7 cellular contexts compared by ENCODE assay signal in the genomic region with DNA sequence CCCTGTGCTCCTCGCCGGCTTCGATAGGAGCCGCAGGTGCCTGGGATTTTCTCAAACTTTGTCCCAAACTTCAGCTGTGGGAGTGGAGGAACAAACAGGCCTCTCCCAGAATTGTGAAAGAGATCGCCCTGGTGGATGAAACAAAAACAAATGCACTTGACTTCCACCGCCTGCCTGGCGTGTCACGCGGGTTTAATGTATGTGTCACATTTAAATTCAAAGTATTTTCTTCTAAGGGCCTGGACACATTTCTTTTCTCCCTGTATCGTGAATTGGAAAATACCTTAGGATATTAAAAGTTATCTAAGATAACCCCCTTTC. TPM values are rescaled to one million over a fixed set of nuclear protein-coding genes. Genes with fewer than 3 reads are reported as not detected.
DNase-seq lines count a peak whose midpoint lies in the region; ATAC-seq and TF ChIP-seq lines count a peak whose summit lies in the region.

No MANE protein-coding gene starts in this region.

- peaks cover 38% of the 10 kb centered on the region for H3K4me1 Mint-ChIP-seq in T-helper 2 cell treated with Interferon-gamma antibody and Interleukin-4, amounts not matched to agents 5 μg/mL and 100 μg/mL, for 36 hours (ENCODE audit: low read depth)
- H3K4me1 Mint-ChIP-seq in endothelial cell (ENCODE audit: unreplicated experiment) (peaks cover 32% of the 10 kb centered on the region), naive B cell (peaks cover 38 to 44% (median 43%) of the 10 kb centered on the region in 3 donors)

- TF ChIP-seq CTCF in endothelial cell (IDR thresholded peaks at IDR 0.05; ENCODE audit: unreplicated experiment) = no peak

- DNase-seq in GDM1 (lab: John Stamatoyannopoulos, UW) (peak; percentile 51), endothelial cell (ENCODE audit: low spot score) (no peak), naive B cell (no peak), cerebellar nuclear complex (lab: John Stamatoyannopoulos, UW) (no peak)
- no peak for DNase-seq in T-helper 2 cell treated with Interferon-gamma antibody and Interleukin-4, amounts not matched to agents 5 μg/mL and 100 μg/mL, for 36 hours (ENCODE audit: low spot score)

- peak overlapping the region; percentile 91 for H3K4me3 Mint-ChIP-seq in T-helper 2 cell treated with Interferon-gamma antibody and Interleukin-4, amounts not matched to agents 5 μg/mL and 100 μg/mL, for 36 hours
- peak overlapping the region; percentile 95 for H3K4me3 Mint-ChIP-seq in endothelial cell (ENCODE audit: unreplicated experiment)
- peak overlapping the region; percentile 76 to 97 (median 93) for H3K4me3 Mint-ChIP-seq in naive B cell

- no peaks in the 10 kb centered on the region for H3K9me3 Mint-ChIP-seq in T-helper 2 cell treated with Interferon-gamma antibody and Interleukin-4, amounts not matched to agents 5 μg/mL and 100 μg/mL, for 36 hours
- H3K9me3 Mint-ChIP-seq in endothelial cell (ENCODE audit: unreplicated experiment) = no peaks in the 10 kb centered on the region
- no peaks in the 10 kb centered on the region for H3K9me3 Mint-ChIP-seq in naive B cell

- peak overlapping the region; percentile 93 for H3K27ac Mint-ChIP-seq in T-helper 2 cell treated with Interferon-gamma antibody and Interleukin-4, amounts not matched to agents 5 μg/mL and 100 μg/mL, for 36 hours
- H3K27ac Mint-ChIP-seq in endothelial cell (ENCODE audit: unreplicated experiment) (peak overlapping the region; percentile 90), naive B cell (peak overlapping the region; percentile 90 to 96 (median 93))

- H3K27me3 Mint-ChIP-seq in T-helper 2 cell treated with Interferon-gamma antibody and Interleukin-4, amounts not matched to agents 5 μg/mL and 100 μg/mL, for 36 hours (ENCODE audit: low read depth) = peaks cover 17% of the 10 kb centered on the region
- H3K27me3 Mint-ChIP-seq in endothelial cell (ENCODE audit: unreplicated experiment) = peaks cover 10% of the 10 kb centered on the region
- H3K27me3 Mint-ChIP-seq in naive B cell = no peaks in the 10 kb centered on the region

- peaks cover 17% of the 10 kb centered on the region for H3K36me3 Mint-ChIP-seq in T-helper 2 cell treated with Interferon-gamma antibody and Interleukin-4, amounts not matched to agents 5 μg/mL and 100 μg/mL, for 36 hours (ENCODE audit: low read depth)
- H3K36me3 Mint-ChIP-seq in endothelial cell (ENCODE audit: low read depth, unreplicated experiment) = peaks cover 12% of the 10 kb centered on the region
- H3K36me3 Mint-ChIP-seq in naive B cell = no peaks in the 10 kb centered on the region

- ATAC-seq in GM21390 (IDR thresholded peaks at IDR 0.05; ENCODE audit: unreplicated experiment) = peak; percentile 16
- ATAC-seq in HG03571 (IDR thresholded peaks at IDR 0.05; ENCODE audit: unreplicated experiment) = peak; percentile 11
- ATAC-seq in naive B cell (ENCODE audit: low read depth in 2 of 2) = no peak

RNA-seq across cellular contexts. Expression of a gene that starts 0.7 kb away (rescaled TPM):
- 33.7 TPM for total RNA-seq in endothelial cell (ENCODE audit: unreplicated experiment)
- polyA plus RNA-seq in naive B cell (ENCODE audit: low read depth in 6 of 6) = 1 to 10 TPM in 5 of 6 donors, under 1 TPM in 1; 0.63 to 3.9 (median 3.3) TPM

Comparison
In these comparisons a context has a peak if more than half of its experiments do, and no peak if none do; other contexts are left out.
1. ATAC-seq: peak in GM21390 (single experiment) and HG03571 (single experiment); none in naive B cell (0 of 2).
2. Peak in every context shown above with its lines, with median percentiles within 50 percentile points of each other: H3K27ac Mint-ChIP-seq and H3K4me3 Mint-ChIP-seq.